In genomic region chr14:73935666-73936065, GRCh38 we compare ENCODE assay signal across 10 cellular contexts. TPM values are rescaled to one million over a fixed set of nuclear protein-coding genes. Genes with fewer than 3 reads are reported as not detected.
DNase-seq lines count a peak whose midpoint lies in the region; ATAC-seq and TF ChIP-seq lines count a peak whose summit lies in the region.
"Had no signal": no experiment of that assay in that cellular context is flagged by ENCODE, and none has a peak within 500 bp of the region (broad histone marks: within the 10 kb centered on the region; RNA-seq: fewer than 3 reads in every experiment).

No MANE protein-coding gene starts in this region.

- peaks cover 20% of the 10 kb centered on the region for H3K36me3 ChIP-seq in CD8-positive, alpha-beta T cell (ENCODE audit: insufficient read depth, low read length)
- peaks cover 59% of the 10 kb centered on the region for H3K36me3 ChIP-seq in upper lobe of right lung

- CTCF ChIA-PET in CD8-positive, alpha-beta T cell (lab: Charles Lee): interaction anchor here (0.9 kb wide), 1 partner anchor 58 kb away, joined by 3 read pairs; no protein-coding TSS in a partner anchor

- no peak overlapping the region for H3K4me3 ChIP-seq in CD8-positive, alpha-beta T cell (ENCODE audit: low read depth, low read length)
- H3K4me3 ChIP-seq in astrocyte of the spinal cord (ENCODE audit: low read depth, low read length): no peak overlapping the region
- H3K4me3 ChIP-seq in upper lobe of right lung: no peak overlapping the region

- H3K4me1 ChIP-seq in CD8-positive, alpha-beta T cell (ENCODE audit: insufficient read depth, low read length): no peaks in the 10 kb centered on the region
- H3K4me1 ChIP-seq in upper lobe of right lung: no peaks in the 10 kb centered on the region

- no peak overlapping the region for H3K4me3 Mint-ChIP-seq in CD8-positive, alpha-beta T cell

- no peak for DNase-seq in CD8-positive, alpha-beta T cell
- DNase-seq in HuH-7.5 (ENCODE audit: low spot score): peak; percentile 19
- DNase-seq in astrocyte of the spinal cord (ENCODE audit: low read depth, low spot score): peak; percentile 9
- DNase-seq in lung microvascular endothelial cell (ENCODE audit: low read depth in 2 of 2): peak; percentile 14 to 26
- no peak for DNase-seq in activated CD4-positive, CD25-positive, alpha-beta regulatory T cell (lab: John Stamatoyannopoulos, UW)
- no peak for DNase-seq in upper lobe of right lung
- DNase-seq in NCI-H510A treated with DMSO at 0.1 percent for 48 hours (lab: John Stamatoyannopoulos, UW): no peak
- DNase-seq: effector memory CD4-positive, alpha-beta T cell; NCI-H345 had no signal

- H3K36me3 Mint-ChIP-seq in CD8-positive, alpha-beta T cell: peaks cover 68% of the 10 kb centered on the region

- intact Hi-C loops in CD8-positive, alpha-beta T cell (cut with DNase I, micrococcal nuclease): no loop called here
- intact Hi-C loops in upper lobe of right lung (cut with DNase I): no loop called here

- POLR2A ChIA-PET in CD8-positive, alpha-beta T cell (lab: Charles Lee): no interaction called here

- TF ChIP-seq CTCF in CD8-positive, alpha-beta T cell (IDR thresholded peaks at IDR 0.05): peak; percentile 33
- peak; percentile 24 for TF ChIP-seq CTCF in astrocyte of the spinal cord (IDR thresholded peaks at IDR 0.05; ENCODE audit: low read depth, low read length)
- TF ChIP-seq CTCF in upper lobe of right lung (IDR thresholded peaks at IDR 0.05): no peak

- H3K27me3 ChIP-seq in CD8-positive, alpha-beta T cell (ENCODE audit: insufficient read depth, low read length): no peaks in the 10 kb centered on the region
- no peaks in the 10 kb centered on the region for H3K27me3 ChIP-seq in upper lobe of right lung

- H3K27me3 Mint-ChIP-seq in CD8-positive, alpha-beta T cell (ENCODE audit: low read depth): no peaks in the 10 kb centered on the region

- ATAC-seq in CD8-positive, alpha-beta T cell: no peak
- ATAC-seq in upper lobe of right lung (no peak), HG03095 (IDR thresholded peaks at IDR 0.05; ENCODE audit: unreplicated experiment) (no peak)

- no peak overlapping the region for H3K27ac ChIP-seq in CD8-positive, alpha-beta T cell (ENCODE audit: low read depth, low read length)
- H3K27ac ChIP-seq in upper lobe of right lung: no peak overlapping the region

- H3K27ac Mint-ChIP-seq in CD8-positive, alpha-beta T cell: no peak overlapping the region

- in situ Hi-C loops in astrocyte of the spinal cord (cut with HindIII; ENCODE audit: low sequenced_read_pairs): no loop called here

- H3K9me3 ChIP-seq in CD8-positive, alpha-beta T cell (ENCODE audit: low read length): no peaks in the 10 kb centered on the region
- no peaks in the 10 kb centered on the region for H3K9me3 ChIP-seq in upper lobe of right lung

- H3K4me1 Mint-ChIP-seq in CD8-positive, alpha-beta T cell (ENCODE audit: low read depth): peaks cover 11% of the 10 kb centered on the region

- H3K9me3 Mint-ChIP-seq in CD8-positive, alpha-beta T cell: no peaks in the 10 kb centered on the region

RNA-seq across cellular contexts. Expression of gene FAM161B, which starts 14.2 kb away (rescaled TPM):
- total RNA-seq in CD8-positive, alpha-beta T cell: 1 to 10 TPM; 1.9 to 3.2 TPM
- 1.7 and 2.8 TPM in 2 replicates for total RNA-seq in lung microvascular endothelial cell
- 3.8 TPM for total RNA-seq in upper lobe of right lung

RNA-seq across cellular contexts. Expression of gene COQ6, which starts 14.4 kb away (rescaled TPM):
- 10 to 100 TPM; 33.9 to 44.4 TPM for total RNA-seq in CD8-positive, alpha-beta T cell
- 12.4 and 16.5 TPM in 2 replicates for total RNA-seq in lung microvascular endothelial cell
- total RNA-seq in upper lobe of right lung: 21.6 TPM

RNA-seq across cellular contexts. Expression of gene ZNF410, which starts 49.0 kb away (rescaled TPM):
- total RNA-seq in CD8-positive, alpha-beta T cell: 10 to 100 TPM; 86.6 to 89.2 TPM
- total RNA-seq in lung microvascular endothelial cell (42.9 and 52.4 TPM in 2 replicates), upper lobe of right lung (50.6 TPM)

Comparison
In these comparisons a context has a peak if more than half of its experiments do, and no peak if none do; other contexts are left out.
1. DNase-seq: peak in HuH-7.5 (single experiment), astrocyte of the spinal cord (single experiment) and lung microvascular endothelial cell (2 of 2); none in CD8-positive, alpha-beta T cell (0 of 7), activated CD4-positive, CD25-positive, alpha-beta regulatory T cell (0 of 4), upper lobe of right lung (single experiment) and NCI-H510A treated with DMSO at 0.1 percent for 48 hours (single experiment).